Comparison of ENCODE assay signal across 3 cellular contexts in genomic region chr18:25352629-25353005, GRCh38.
TF ChIP-seq lines count a peak whose summit lies in the region.

No MANE protein-coding gene starts in this region.

TF ChIP-seq in SK-N-SH, 30 proteins besides CTCF, POLR2A, EP300 and RAD21 (continued from another document):
- TF ChIP-seq REST (IDR thresholded peaks at IDR 0.05; ENCODE audit: low read depth, low read length) (no peak), IRF3 (IDR thresholded peaks at IDR 0.05; ENCODE audit: low read depth, low read length) (no peak), RCOR1 (IDR thresholded peaks at IDR 0.05; ENCODE audit: low read length) (no peak), RFX5 (IDR thresholded peaks at IDR 0.05; ENCODE audit: low read length) (no peak), NRF1 (IDR thresholded peaks at IDR 0.05; ENCODE audit: low read depth, low read length) (no peak), CHD2 (IDR thresholded peaks at IDR 0.05; ENCODE audit: low read length, partially characterized antibody) (no peak), MAX (IDR thresholded peaks at IDR 0.05; ENCODE audit: low read depth) (no peak), FOXM1 (IDR thresholded peaks at IDR 0.05; ENCODE audit: low read depth) (no peak), EZH2phosphoT487 (IDR thresholded peaks at IDR 0.05; ENCODE audit: borderline replicate concordance, low read depth) (no peak), TAF1 (IDR thresholded peaks at IDR 0.05; ENCODE audit: borderline replicate concordance, low read depth, low read length) (no peak), FOSL2 (IDR thresholded peaks at IDR 0.05; ENCODE audit: borderline replicate concordance, low read depth) (no peak), ZBTB33 (IDR thresholded peaks at IDR 0.05; ENCODE audit: borderline replicate concordance, low read depth) (no peak), JUND (IDR thresholded peaks at IDR 0.05) (no peak)

TF ChIP-seq in SK-N-SH treated with all-trans-retinoic acid at 6 μM for 48 hours, 23 proteins besides CTCF, POLR2A, EP300 and RAD21 (continued from another document):
- TF ChIP-seq, protein P1, sequence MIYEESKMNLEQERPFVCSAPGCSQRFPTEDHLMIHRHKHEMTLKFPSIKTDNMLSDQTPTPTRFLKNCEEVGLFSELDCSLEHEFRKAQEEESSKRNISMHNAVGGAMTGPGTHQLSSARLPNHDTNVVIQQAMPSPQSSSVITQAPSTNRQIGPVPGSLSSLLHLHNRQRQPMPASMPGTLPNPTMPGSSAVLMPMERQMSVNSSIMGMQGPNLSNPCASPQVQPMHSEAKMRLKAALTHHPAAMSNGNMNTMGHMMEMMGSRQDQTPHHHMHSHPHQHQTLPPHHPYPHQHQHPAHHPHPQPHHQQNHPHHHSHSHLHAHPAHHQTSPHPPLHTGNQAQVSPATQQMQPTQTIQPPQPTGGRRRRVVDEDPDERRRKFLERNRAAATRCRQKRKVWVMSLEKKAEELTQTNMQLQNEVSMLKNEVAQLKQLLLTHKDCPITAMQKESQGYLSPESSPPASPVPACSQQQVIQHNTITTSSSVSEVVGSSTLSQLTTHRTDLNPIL (CRISPR knock-in tag; IDR thresholded peaks at IDR 0.05; ENCODE audit: low read depth) = no peak
- no peak for TF ChIP-seq ARNTL (CRISPR knock-in tag; IDR thresholded peaks at IDR 0.05; ENCODE audit: borderline replicate concordance, low read depth)
- no peak for TF ChIP-seq ZC3H10 (CRISPR knock-in tag; IDR thresholded peaks at IDR 0.05)
- TF ChIP-seq ZFP3 (CRISPR knock-in tag; IDR thresholded peaks at IDR 0.05) = no peak
- TF ChIP-seq POU6F1 (CRISPR knock-in tag; IDR thresholded peaks at IDR 0.05; ENCODE audit: borderline replicate concordance, low read depth) = no peak
- TF ChIP-seq ZNF8 (CRISPR knock-in tag; IDR thresholded peaks at IDR 0.05) = no peak
- no peak for TF ChIP-seq PPARA (CRISPR knock-in tag; IDR thresholded peaks at IDR 0.05; ENCODE audit: borderline replicate concordance)
- no peak for TF ChIP-seq CSRNP3 (CRISPR knock-in tag; IDR thresholded peaks at IDR 0.05)
- TF ChIP-seq RARB (CRISPR knock-in tag; IDR thresholded peaks at IDR 0.05) = no peak
- no peak for TF ChIP-seq ZNF70 (CRISPR knock-in tag; IDR thresholded peaks at IDR 0.05)
- TF ChIP-seq GLIS3 (CRISPR knock-in tag; IDR thresholded peaks at IDR 0.05) = no peak
- TF ChIP-seq, protein P2, sequence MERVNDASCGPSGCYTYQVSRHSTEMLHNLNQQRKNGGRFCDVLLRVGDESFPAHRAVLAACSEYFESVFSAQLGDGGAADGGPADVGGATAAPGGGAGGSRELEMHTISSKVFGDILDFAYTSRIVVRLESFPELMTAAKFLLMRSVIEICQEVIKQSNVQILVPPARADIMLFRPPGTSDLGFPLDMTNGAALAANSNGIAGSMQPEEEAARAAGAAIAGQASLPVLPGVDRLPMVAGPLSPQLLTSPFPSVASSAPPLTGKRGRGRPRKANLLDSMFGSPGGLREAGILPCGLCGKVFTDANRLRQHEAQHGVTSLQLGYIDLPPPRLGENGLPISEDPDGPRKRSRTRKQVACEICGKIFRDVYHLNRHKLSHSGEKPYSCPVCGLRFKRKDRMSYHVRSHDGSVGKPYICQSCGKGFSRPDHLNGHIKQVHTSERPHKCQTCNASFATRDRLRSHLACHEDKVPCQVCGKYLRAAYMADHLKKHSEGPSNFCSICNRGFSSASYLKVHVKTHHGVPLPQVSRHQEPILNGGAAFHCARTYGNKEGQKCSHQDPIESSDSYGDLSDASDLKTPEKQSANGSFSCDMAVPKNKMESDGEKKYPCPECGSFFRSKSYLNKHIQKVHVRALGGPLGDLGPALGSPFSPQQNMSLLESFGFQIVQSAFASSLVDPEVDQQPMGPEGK (CRISPR knock-in tag; IDR thresholded peaks at IDR 0.05; ENCODE audit: borderline replicate concordance) = no peak
- TF ChIP-seq, protein P3, sequence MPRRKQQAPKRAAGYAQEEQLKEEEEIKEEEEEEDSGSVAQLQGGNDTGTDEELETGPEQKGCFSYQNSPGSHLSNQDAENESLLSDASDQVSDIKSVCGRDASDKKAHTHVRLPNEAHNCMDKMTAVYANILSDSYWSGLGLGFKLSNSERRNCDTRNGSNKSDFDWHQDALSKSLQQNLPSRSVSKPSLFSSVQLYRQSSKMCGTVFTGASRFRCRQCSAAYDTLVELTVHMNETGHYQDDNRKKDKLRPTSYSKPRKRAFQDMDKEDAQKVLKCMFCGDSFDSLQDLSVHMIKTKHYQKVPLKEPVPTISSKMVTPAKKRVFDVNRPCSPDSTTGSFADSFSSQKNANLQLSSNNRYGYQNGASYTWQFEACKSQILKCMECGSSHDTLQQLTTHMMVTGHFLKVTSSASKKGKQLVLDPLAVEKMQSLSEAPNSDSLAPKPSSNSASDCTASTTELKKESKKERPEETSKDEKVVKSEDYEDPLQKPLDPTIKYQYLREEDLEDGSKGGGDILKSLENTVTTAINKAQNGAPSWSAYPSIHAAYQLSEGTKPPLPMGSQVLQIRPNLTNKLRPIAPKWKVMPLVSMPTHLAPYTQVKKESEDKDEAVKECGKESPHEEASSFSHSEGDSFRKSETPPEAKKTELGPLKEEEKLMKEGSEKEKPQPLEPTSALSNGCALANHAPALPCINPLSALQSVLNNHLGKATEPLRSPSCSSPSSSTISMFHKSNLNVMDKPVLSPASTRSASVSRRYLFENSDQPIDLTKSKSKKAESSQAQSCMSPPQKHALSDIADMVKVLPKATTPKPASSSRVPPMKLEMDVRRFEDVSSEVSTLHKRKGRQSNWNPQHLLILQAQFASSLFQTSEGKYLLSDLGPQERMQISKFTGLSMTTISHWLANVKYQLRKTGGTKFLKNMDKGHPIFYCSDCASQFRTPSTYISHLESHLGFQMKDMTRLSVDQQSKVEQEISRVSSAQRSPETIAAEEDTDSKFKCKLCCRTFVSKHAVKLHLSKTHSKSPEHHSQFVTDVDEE (CRISPR knock-in tag; IDR thresholded peaks at IDR 0.05) = no peak
- no peak for TF ChIP-seq SNAI2 (CRISPR knock-in tag; IDR thresholded peaks at IDR 0.05)

TF ChIP-seq in HepG2, 621 proteins besides CTCF, POLR2A, EP300 and RAD21:
- TF ChIP-seq, protein P4, sequence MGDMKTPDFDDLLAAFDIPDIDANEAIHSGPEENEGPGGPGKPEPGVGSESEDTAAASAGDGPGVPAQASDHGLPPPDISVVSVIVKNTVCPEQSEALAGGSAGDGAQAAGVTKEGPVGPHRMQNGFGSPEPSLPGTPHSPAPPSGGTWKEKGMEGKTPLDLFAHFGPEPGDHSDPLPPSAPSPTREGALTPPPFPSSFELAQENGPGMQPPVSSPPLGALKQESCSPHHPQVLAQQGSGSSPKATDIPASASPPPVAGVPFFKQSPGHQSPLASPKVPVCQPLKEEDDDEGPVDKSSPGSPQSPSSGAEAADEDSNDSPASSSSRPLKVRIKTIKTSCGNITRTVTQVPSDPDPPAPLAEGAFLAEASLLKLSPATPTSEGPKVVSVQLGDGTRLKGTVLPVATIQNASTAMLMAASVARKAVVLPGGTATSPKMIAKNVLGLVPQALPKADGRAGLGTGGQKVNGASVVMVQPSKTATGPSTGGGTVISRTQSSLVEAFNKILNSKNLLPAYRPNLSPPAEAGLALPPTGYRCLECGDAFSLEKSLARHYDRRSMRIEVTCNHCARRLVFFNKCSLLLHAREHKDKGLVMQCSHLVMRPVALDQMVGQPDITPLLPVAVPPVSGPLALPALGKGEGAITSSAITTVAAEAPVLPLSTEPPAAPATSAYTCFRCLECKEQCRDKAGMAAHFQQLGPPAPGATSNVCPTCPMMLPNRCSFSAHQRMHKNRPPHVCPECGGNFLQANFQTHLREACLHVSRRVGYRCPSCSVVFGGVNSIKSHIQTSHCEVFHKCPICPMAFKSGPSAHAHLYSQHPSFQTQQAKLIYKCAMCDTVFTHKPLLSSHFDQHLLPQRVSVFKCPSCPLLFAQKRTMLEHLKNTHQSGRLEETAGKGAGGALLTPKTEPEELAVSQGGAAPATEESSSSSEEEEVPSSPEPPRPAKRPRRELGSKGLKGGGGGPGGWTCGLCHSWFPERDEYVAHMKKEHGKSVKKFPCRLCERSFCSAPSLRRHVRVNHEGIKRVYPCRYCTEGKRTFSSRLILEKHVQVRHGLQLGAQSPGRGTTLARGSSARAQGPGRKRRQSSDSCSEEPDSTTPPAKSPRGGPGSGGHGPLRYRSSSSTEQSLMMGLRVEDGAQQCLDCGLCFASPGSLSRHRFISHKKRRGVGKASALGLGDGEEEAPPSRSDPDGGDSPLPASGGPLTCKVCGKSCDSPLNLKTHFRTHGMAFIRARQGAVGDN (CRISPR knock-in tag; IDR thresholded peaks at IDR 0.05) = no peak
- TF ChIP-seq SRF (IDR thresholded peaks at IDR 0.05; ENCODE audit: low read depth, low read length) (no peak), ZNF121 (CRISPR knock-in tag; IDR thresholded peaks at IDR 0.05) (no peak), AGO2 (optimal IDR thresholded peaks at IDR 0.05; ENCODE audit: low read depth, low read length) (no peak), ZNF224 (CRISPR knock-in tag; IDR thresholded peaks at IDR 0.05) (no peak), ZMYM3 (CRISPR knock-in tag; IDR thresholded peaks at IDR 0.05) (no peak), ZNF891 (CRISPR knock-in tag; IDR thresholded peaks at IDR 0.05) (no peak), GMEB1 (CRISPR knock-in tag; IDR thresholded peaks at IDR 0.05; ENCODE audit: borderline replicate concordance) (no peak), ATF1 (CRISPR knock-in tag; IDR thresholded peaks at IDR 0.05) (no peak), HDAC2 (CRISPR knock-in tag; IDR thresholded peaks at IDR 0.05) (no peak), ZNF24 (IDR thresholded peaks at IDR 0.05) (no peak)
- TF ChIP-seq, protein P5, sequence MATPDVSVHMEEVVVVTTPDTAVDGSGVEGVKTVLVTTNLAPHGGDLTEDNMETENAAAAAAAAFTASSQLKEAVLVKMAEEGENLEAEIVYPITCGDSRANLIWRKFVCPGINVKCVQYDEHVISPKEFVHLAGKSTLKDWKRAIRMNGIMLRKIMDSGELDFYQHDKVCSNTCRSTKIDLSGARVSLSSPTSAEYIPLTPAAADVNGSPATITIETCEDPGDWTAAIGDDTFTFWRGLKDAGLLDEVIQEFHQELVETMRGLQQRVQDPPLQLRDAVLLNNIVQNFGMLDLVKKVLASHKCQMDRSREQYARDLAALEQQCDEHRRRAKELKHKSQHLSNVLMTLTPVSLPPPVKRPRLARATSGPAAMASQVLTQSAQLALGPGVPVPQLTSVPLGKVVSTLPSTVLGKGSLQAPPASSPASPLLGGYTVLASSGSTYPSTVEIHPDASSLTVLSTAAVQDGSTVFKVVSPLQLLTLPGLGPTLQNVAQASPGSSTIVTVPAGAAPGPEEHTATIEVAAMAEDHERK (CRISPR knock-in tag; IDR thresholded peaks at IDR 0.05; ENCODE audit: low read depth) = no peak
